7 cellular contexts compared by ENCODE assay signal in the genomic region with DNA sequence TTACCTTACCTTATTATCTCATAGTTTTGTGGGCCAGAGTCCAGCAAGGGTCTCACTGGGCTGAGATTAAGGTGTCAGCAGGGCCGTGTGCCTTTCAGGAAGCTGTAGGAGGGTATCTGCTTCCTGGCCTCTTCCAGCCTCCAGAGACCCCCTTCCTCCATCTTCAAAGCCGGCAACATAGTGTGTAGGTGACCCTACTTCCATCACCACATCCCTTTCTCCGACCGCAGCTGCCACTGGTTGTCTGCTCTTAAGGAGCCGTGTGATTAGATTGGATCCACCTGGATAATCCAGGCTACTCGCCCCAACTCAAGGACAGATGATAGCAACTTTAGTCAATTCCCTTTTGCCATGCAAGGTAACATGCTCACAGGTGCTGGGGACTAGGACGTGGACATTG.
"Had no signal": no experiment of that assay in that cellular context is flagged by ENCODE, and none has a peak within 500 bp of the region (broad histone marks: within the 10 kb centered on the region; RNA-seq: fewer than 3 reads in every experiment).

No MANE protein-coding gene starts in this region.

- FAIRE-seq: HepG2, K562 had no signal

- H3K36me3 Mint-ChIP-seq: IgD-negative memory B cell had no signal

- H3K27ac ChIP-seq: HL-60 had no signal

- ATAC-seq: HepG2, K562 had no signal

- H3K4me3 ChIP-seq: K562 had no signal

- H3K27ac Mint-ChIP-seq: IgD-negative memory B cell had no signal

- H3K4me1 Mint-ChIP-seq: IgD-negative memory B cell had no signal

- DNase-seq: IMR-90, KBM-7, KG1 had no signal

- H3K9me3 Mint-ChIP-seq: IgD-negative memory B cell had no signal
